Comparison of ENCODE assay signal across 14 cellular contexts in genomic region chr10:1256139-1256720, GRCh38.
"Had no signal": no experiment of that assay in that cellular context is flagged by ENCODE, and none has a peak within 500 bp of the region (broad histone marks: within the 10 kb centered on the region; RNA-seq: fewer than 3 reads in every experiment).

No MANE protein-coding gene starts in this region.

- H3K4me3 Mint-ChIP-seq: activated naive CD8-positive, alpha-beta T cell treated with anti-CD3 and anti-CD28 coated beads, Interleukin-2, amount 50 U/mL, for 24 hours; mesothelial cell of epicardium had no signal

- H3K9me3 ChIP-seq: ascending aorta, breast epithelium, sigmoid colon, tibial artery, vagina had no signal

- H3K9me3 Mint-ChIP-seq: mesothelial cell of epicardium had no signal

- H3K27me3 ChIP-seq: ascending aorta, foreskin keratinocyte, vagina had no signal

- H3K4me1 Mint-ChIP-seq: mesothelial cell of epicardium had no signal

- H3K4me1 ChIP-seq: ascending aorta, breast epithelium, foreskin keratinocyte, sigmoid colon, tibial artery, vagina had no signal

- H3K36me3 Mint-ChIP-seq: mesothelial cell of epicardium had no signal

- DNase-seq: activated CD4-positive, alpha-beta T cell treated with anti-CD3 and anti-CD28 coated beads for 4 hours; activated CD8-positive, alpha-beta memory T cell treated with anti-CD3 and anti-CD28 coated beads, Interleukin-2, amount 50 U/mL, for 48 hours; activated naive CD4-positive, alpha-beta T cell; activated naive CD8-positive, alpha-beta T cell treated with anti-CD3 and anti-CD28 coated beads, Interleukin-2, amount 50 U/mL, for 24 hours; foreskin keratinocyte; sigmoid colon; stimulated activated CD4-positive, alpha-beta T cell treated with anti-CD3 and anti-CD28 coated beads, Interleukin-1b, Interleukin-23, amount 100 ng/mL, for 48 hours; WERI-Rb-1 had no signal

- H3K27ac ChIP-seq: ascending aorta, breast epithelium, foreskin keratinocyte, sigmoid colon, tibial artery, vagina, WERI-Rb-1 had no signal

- H3K4me3 ChIP-seq: ascending aorta, breast epithelium, lung, sigmoid colon, tibial artery, vagina had no signal

- H3K36me3 ChIP-seq: ascending aorta, breast epithelium, sigmoid colon, tibial artery, vagina, WERI-Rb-1 had no signal

- ATAC-seq: activated naive CD8-positive, alpha-beta T cell treated with anti-CD3 and anti-CD28 coated beads, Interleukin-2, amount 50 U/mL, for 24 hours; foreskin keratinocyte had no signal

- H3K27ac Mint-ChIP-seq: activated naive CD8-positive, alpha-beta T cell treated with anti-CD3 and anti-CD28 coated beads, Interleukin-2, amount 50 U/mL, for 24 hours; mesothelial cell of epicardium had no signal
